Comparison of ENCODE assay signal across 8 cellular contexts in genomic region chr9:32378496-32378895, GRCh38. TPM values are rescaled to one million over a fixed set of nuclear protein-coding genes. Genes with fewer than 3 reads are reported as not detected.
DNase-seq lines count a peak whose midpoint lies in the region; ATAC-seq and TF ChIP-seq lines count a peak whose summit lies in the region.

No MANE protein-coding gene starts in this region.

- H3K9me3 Mint-ChIP-seq in activated naive CD8-positive, alpha-beta T cell (ENCODE audit: low read depth) = no peaks in the 10 kb centered on the region

- intact Hi-C loops in heart left ventricle (cut with DNase I) = loop anchor here in 9 of 10 donors (1.0 to 10.0 kb wide), 9 partner anchors 52 to 590 kb away; partner anchors contain the start of gene RIGI (in 2 of the 9)

- ATAC-seq in GM21528 (IDR thresholded peaks at IDR 0.05; ENCODE audit: low FRiP score, unreplicated experiment) (peak; percentile 77), heart left ventricle (peak; percentile 76 to 91 (median 81))

- no peak overlapping the region for H3K27ac ChIP-seq in heart left ventricle

- peaks cover 0 to 13% (median under 1%) of the 10 kb centered on the region in 12 donors for H3K4me1 ChIP-seq in heart left ventricle

- DNase-seq in activated gamma-delta T cell treated with Interleukin-2 at 50 U/mL for 16 hours (peak; percentile 22), activated gamma-delta T cell (lab: John Stamatoyannopoulos, UW) (no peak), HS-5 (ENCODE audit: low read depth) (peak; percentile 62), NCI-H82 treated with DMSO at 0.1 percent for 48 hours (lab: John Stamatoyannopoulos, UW; ENCODE audit: unreplicated experiment) (peak; percentile 15), heart left ventricle (no peak), retina (peak; percentile 50)

- no peak for TF ChIP-seq POLR2A in heart left ventricle (IDR thresholded peaks at IDR 0.05)

- peak overlapping the region; percentile 12 for H3K4me3 Mint-ChIP-seq in activated naive CD8-positive, alpha-beta T cell

- no peak overlapping the region for H3K4me3 ChIP-seq in heart left ventricle

- TF ChIP-seq CTCF in heart left ventricle (IDR thresholded peaks at IDR 0.05) = peak; percentile 56 to 86 (median 76)

- H3K9me3 ChIP-seq in heart left ventricle = no peaks in the 10 kb centered on the region

- H3K36me3 ChIP-seq in heart left ventricle = no peaks in the 10 kb centered on the region

- no peak overlapping the region for H3K27ac Mint-ChIP-seq in activated naive CD8-positive, alpha-beta T cell

- no peaks in the 10 kb centered on the region for H3K36me3 Mint-ChIP-seq in activated naive CD8-positive, alpha-beta T cell

- H3K27me3 ChIP-seq in heart left ventricle = peaks cover 0 to 4% (median 0%) of the 10 kb centered on the region in 9 donors

- peaks cover 10% of the 10 kb centered on the region for H3K4me1 Mint-ChIP-seq in activated naive CD8-positive, alpha-beta T cell (ENCODE audit: low read depth)

- WGBS in heart left ventricle, 4 donors = 0% methylated on average over 3 of the region's 3 CpGs

- peaks cover 9% of the 10 kb centered on the region for H3K27me3 Mint-ChIP-seq in activated naive CD8-positive, alpha-beta T cell

RNA-seq across cellular contexts. Expression of gene ACO1, which starts 5.9 kb away (rescaled TPM):
- 10 to 100 TPM; 44.5 to 68.3 (median 63.3) TPM for total RNA-seq in heart left ventricle
- polyA plus RNA-seq in heart left ventricle = 10 to 100 TPM; 17.6 to 36.3 TPM

Comparison
In these comparisons a context has a peak if more than half of its experiments do, and no peak if none do; other contexts are left out.
1. DNase-seq: peak in activated gamma-delta T cell treated with Interleukin-2 at 50 U/mL for 16 hours (single experiment), HS-5 (single experiment), NCI-H82 treated with DMSO at 0.1 percent for 48 hours (single experiment) and retina (single experiment); none in activated gamma-delta T cell (single experiment) and heart left ventricle (0 of 5).